In genomic region chr4:7700665-7701064, GRCh38 we compare ENCODE assay signal across 22 cellular contexts.
DNase-seq lines count a peak whose midpoint lies in the region; FAIRE-seq and TF ChIP-seq lines count a peak whose summit lies in the region.
"Had no signal": no experiment of that assay in that cellular context is flagged by ENCODE, and none has a peak within 500 bp of the region (broad histone marks: within the 10 kb centered on the region; RNA-seq: fewer than 3 reads in every experiment).

No MANE protein-coding gene starts in this region.

- no peak for FAIRE-seq in H1 (lab: Jason Lieb, UNC)
- FAIRE-seq: A204.1, D721Med, G401.6, GM12891, GM19239 had no signal

- peaks cover 83% of the 10 kb centered on the region for H3K4me1 ChIP-seq in BLaER1
- H3K4me1 ChIP-seq in BLaER1 treated with 17β-estradiol and CSF1 and Interleukin-3, amounts not matched to agents 10 nM and 100 nM = peaks cover 54 to 84% (median 72%) of the 10 kb centered on the region in 10 experiments
- H3K4me1 ChIP-seq in H1 (replicated peaks in 1 of 4; ENCODE audit: control insufficient read depth in 3 of 4, insufficient read depth in 4 of 4, low read length in 3 of 4) = peaks cover 0 to 9% (median 6%) of the 10 kb centered on the region in 4 experiments; a peak in 5 of 7 replicates
- peaks cover 4 to 16% of the 10 kb centered on the region in 2 donors for H3K4me1 ChIP-seq in neuronal stem cell (ENCODE audit: control insufficient read depth in 2 of 2, insufficient read depth in 1 of 2, low read depth in 1 of 2, low read length in 2 of 2)
- H3K4me1 ChIP-seq: BE2C had no signal

- 83% methylated on average over 9 of the region's 9 CpGs; no CpG with 5 or more reads in 1 of the 2 experiments for WGBS in H1 (ENCODE audit: extremely low coverage in 1 of 2, insufficient coverage in 1 of 2, insufficient read length in 1 of 2, insufficient replicate concordance in 2 of 2, low coverage in 1 of 2, low lambda C conversion rate in 2 of 2, missing lambda C conversion rate in 1 of 2), 2 experiments
- no CpG with 5 or more reads among the region's 9 CpGs for WGBS in neuronal stem cell (ENCODE audit: extremely low coverage in 2 of 2, insufficient read length in 2 of 2, insufficient replicate concordance in 1 of 2), 2 donors

- no peak overlapping the region for H2BK20ac ChIP-seq in H1 (ENCODE audit: low read length)

- peak overlapping the region; percentile 62; the same call in 1 of the 2 replicates for H2BK12ac ChIP-seq in H1 (ENCODE audit: low read depth, low read length)
- H2BK12ac ChIP-seq in neuronal stem cell (ENCODE audit: low read length) = no peak overlapping the region

- H4K8ac ChIP-seq in H1 (ENCODE audit: extremely low read depth, insufficient read depth, low read length) (no peak overlapping the region), neuronal stem cell (ENCODE audit: low read depth, low read length) (no peak overlapping the region)

- no peaks in the 10 kb centered on the region for H4K20me1 ChIP-seq in BLaER1
- H4K20me1 ChIP-seq in BLaER1 treated with 17β-estradiol and CSF1 and Interleukin-3, amounts not matched to agents 10 nM and 100 nM = peaks cover 0 to 15% (median 0%) of the 10 kb centered on the region in 11 experiments; a peak in 3 of 22 replicates
- no peaks in the 10 kb centered on the region for H4K20me1 ChIP-seq in H1 (replicated peaks in 1 of 2; ENCODE audit: control insufficient read depth in 1 of 2, insufficient read depth in 2 of 2, low read length in 2 of 2)

- no peaks in the 10 kb centered on the region for H3K79me2 ChIP-seq in H1 (ENCODE audit: control insufficient read depth in 1 of 2, insufficient read depth in 2 of 2, low read length in 2 of 2)

- no peaks in the 10 kb centered on the region for H3K9me3 ChIP-seq in BLaER1
- H3K9me3 ChIP-seq in BLaER1 treated with 17β-estradiol and CSF1 and Interleukin-3, amounts not matched to agents 10 nM and 100 nM (replicated peaks in 1 of 11) = no peaks in the 10 kb centered on the region
- H3K9me3 ChIP-seq in H1 (ENCODE audit: insufficient read depth in 2 of 2, low read depth in 1 of 2, low read length in 1 of 2) = no peaks in the 10 kb centered on the region
- no peaks in the 10 kb centered on the region for H3K9me3 ChIP-seq in neuronal stem cell (replicated peaks in 1 of 2; ENCODE audit: control insufficient read depth in 2 of 2, insufficient read depth in 1 of 2, low read depth in 1 of 2, low read length in 2 of 2)
- H3K9me3 ChIP-seq: BE2C, Caco-2 had no signal

- peak overlapping the region; percentile 32 for H2BK5ac ChIP-seq in H1 (ENCODE audit: low read depth, low read length)
- H2BK5ac ChIP-seq in neuronal stem cell (ENCODE audit: low read length) = no peak overlapping the region

- H2AK5ac ChIP-seq in H1 (ENCODE audit: low read depth, low read length) (no peak overlapping the region), neuronal stem cell (ENCODE audit: low read depth, low read length) (peak overlapping the region; percentile 12)

- H2BK15ac ChIP-seq in H1 (ENCODE audit: low read length) (no peak overlapping the region), neuronal stem cell (ENCODE audit: low read length) (no peak overlapping the region)

- H4K5ac ChIP-seq in H1 (ENCODE audit: insufficient read length, low read depth, low read length) = no peak overlapping the region

- TF ChIP-seq POLR2A in H1 (IDR thresholded peaks at IDR 0.05; ENCODE audit: control extremely low read depth in 1 of 2, low read depth in 2 of 2, low read length in 2 of 2) = no peak

- H4K91ac ChIP-seq in H1 (replicated peaks; ENCODE audit: insufficient read length, low read length) (peak overlapping the region; percentile 12), neuronal stem cell (ENCODE audit: low read depth, low read length, poor library complexity) (peak overlapping the region; percentile 0)

- H3K18ac ChIP-seq in H1 (ENCODE audit: extremely low read depth, low read length) (peak overlapping the region; percentile 15), neuronal stem cell (ENCODE audit: low read length) (no peak overlapping the region)

- H3K56ac ChIP-seq in H1 (replicated peaks; ENCODE audit: insufficient read length, low read depth, low read length) = no peak overlapping the region

- H2AFZ ChIP-seq in H1 (ENCODE audit: low read length) = no peak overlapping the region
- no peak overlapping the region for H2AFZ ChIP-seq in neuronal stem cell (ENCODE audit: low read length)

- H3K23me2 ChIP-seq in H1 (ENCODE audit: low read depth, low read length) = peaks cover 2% of the 10 kb centered on the region; the same call in 1 of the 2 replicates

- H3K79me1 ChIP-seq in H1 (ENCODE audit: low read depth, low read length) = no peaks in the 10 kb centered on the region
- no peaks in the 10 kb centered on the region for H3K79me1 ChIP-seq in neuronal stem cell (ENCODE audit: low read depth, low read length)

- no peak for TF ChIP-seq RAD21 in H1 (IDR thresholded peaks at IDR 0.05 in 1 of 2, conservative IDR thresholded peaks at IDR 0.05 in 1 of 2; ENCODE audit: low read depth in 2 of 2, low read length in 2 of 2)

- no peak overlapping the region for H3K4ac ChIP-seq in H1 (replicated peaks; ENCODE audit: insufficient read length, low read depth, low read length)
- no peak overlapping the region for H3K4ac ChIP-seq in neuronal stem cell (ENCODE audit: low read length)

- no peak for TF ChIP-seq CTCF in H1 (IDR thresholded peaks at IDR 0.05; ENCODE audit: control extremely low read depth in 1 of 3, insufficient read depth in 1 of 3, low read depth in 1 of 3, low read length in 3 of 3)

- H2BK120ac ChIP-seq in H1 (replicated peaks; ENCODE audit: low read depth, low read length) (no peak overlapping the region), neuronal stem cell (ENCODE audit: low read depth, low read length) (no peak overlapping the region)

- H3K36me3 ChIP-seq in BLaER1 (peaks cover 4% of the 10 kb centered on the region; the same call in 1 of the 2 replicates), H1 (ENCODE audit: control insufficient read depth in 2 of 4, insufficient read depth in 4 of 4, low read length in 3 of 4) (no peaks in the 10 kb centered on the region), neuronal stem cell (replicated peaks in 1 of 2; ENCODE audit: control insufficient read depth in 2 of 2, insufficient read depth in 2 of 2, low read length in 2 of 2) (no peaks in the 10 kb centered on the region)
- H3K36me3 ChIP-seq in BLaER1 treated with 17β-estradiol and CSF1 and Interleukin-3, amounts not matched to agents 10 nM and 100 nM = no peaks in the 10 kb centered on the region
- H3K36me3 ChIP-seq: BE2C had no signal

- H3K27me3 ChIP-seq in BLaER1 (no peaks in the 10 kb centered on the region), H1 (replicated peaks in 1 of 4; ENCODE audit: control insufficient read depth in 3 of 4, extremely low read depth in 1 of 4, insufficient read depth in 3 of 4, low read length in 3 of 4) (no peaks in the 10 kb centered on the region), neuronal stem cell (ENCODE audit: control insufficient read depth in 3 of 3, insufficient read depth in 3 of 3, low read depth in 1 of 3, low read length in 3 of 3) (peaks cover 0 to 13% (median 0%) of the 10 kb centered on the region in 3 experiments)
- H3K27me3 ChIP-seq in BLaER1 treated with 17β-estradiol and CSF1 and Interleukin-3, amounts not matched to agents 10 nM and 100 nM = no peaks in the 10 kb centered on the region
- H3K27me3 ChIP-seq: BE2C had no signal

- H3K27ac ChIP-seq in BLaER1 (no peak overlapping the region), H1 (ENCODE audit: low read depth, low read length) (no peak overlapping the region), neuronal stem cell (replicated peaks; ENCODE audit: low read length) (no peak overlapping the region)
- H3K27ac ChIP-seq in BLaER1 treated with 17β-estradiol and CSF1 and Interleukin-3, amounts not matched to agents 10 nM and 100 nM = no peak overlapping the region

- H3K9ac ChIP-seq in BLaER1 (no peak overlapping the region), H1 (replicated peaks in 1 of 4; ENCODE audit: extremely low read depth in 1 of 4, low read depth in 3 of 4, low read length in 3 of 4) (no peak overlapping the region), neuronal stem cell (ENCODE audit: low read depth, low read length, poor library complexity) (no peak overlapping the region)
- H3K9ac ChIP-seq in BLaER1 treated with 17β-estradiol and CSF1 and Interleukin-3, amounts not matched to agents 10 nM and 100 nM = no peak overlapping the region

- no peak for DNase-seq in H1 (ENCODE audit: low read depth in 1 of 2, low spot score in 2 of 2)
- no peak for DNase-seq in neuronal stem cell (ENCODE audit: low spot score)
- DNase-seq in mesenteric fat pad (ENCODE audit: low spot score) = no peak
- no peak for DNase-seq in SIG-M5 treated with dmso at 0.1 percent for 504 hours (lab: John Stamatoyannopoulos, UW; ENCODE audit: unreplicated experiment)
- no peak for DNase-seq in NAMALWA (ENCODE audit: low spot score)
- DNase-seq: 8988T; ACHN; BE2C; C1 segment of cervical spinal cord; Caco-2; Calu3; CD4-positive, alpha-beta memory T cell; CD4-positive, CD25-positive, alpha-beta regulatory T cell; DMS79 treated with DMSO at 0.1 percent for 48 hours; GF-D8 had no signal

- CTCF ChIA-PET in H1 (lab: Charles Lee; ENCODE audit: partially characterized antibody) = interaction anchor here (0.6 to 0.8 kb wide), 2 partner anchors 9 to 149 kb away, joined by 3 read pairs; no protein-coding TSS in a partner anchor

- H3K4me2 ChIP-seq in BLaER1 (peak overlapping the region; percentile 55), H1 (ENCODE audit: insufficient read depth in 1 of 2, low read depth in 2 of 2, low read length in 2 of 2) (no peak overlapping the region), neuronal stem cell (ENCODE audit: insufficient read depth, low read length, poor library complexity, severe bottlenecking) (no peak overlapping the region)
- peak overlapping the region in 9 of 11 experiments; percentile 4 to 72 (median 65); a peak in 12 of 22 replicates for H3K4me2 ChIP-seq in BLaER1 treated with 17β-estradiol and CSF1 and Interleukin-3, amounts not matched to agents 10 nM and 100 nM

- H3K4me3 ChIP-seq in BLaER1 = no peak overlapping the region
- no peak overlapping the region for H3K4me3 ChIP-seq in BLaER1 treated with 17β-estradiol and CSF1 and Interleukin-3, amounts not matched to agents 10 nM and 100 nM
- H3K4me3 ChIP-seq in H1 (ENCODE audit: extremely low read depth in 1 of 4, insufficient read depth in 2 of 4, low read depth in 3 of 4, low read length in 4 of 4) = no peak overlapping the region
- H3K4me3 ChIP-seq in neuronal stem cell (ENCODE audit: low read length in 2 of 2) = no peak overlapping the region

- TF ChIP-seq EP300 in H1 (IDR thresholded peaks at IDR 0.05; ENCODE audit: borderline replicate concordance in 1 of 2, low read depth in 2 of 2, low read length in 2 of 2) = no peak

- H3K23ac ChIP-seq in H1 (ENCODE audit: insufficient read length) = no peak overlapping the region
- no peak overlapping the region for H3K23ac ChIP-seq in neuronal stem cell (ENCODE audit: low read depth, low read length, poor library complexity)

- H3K14ac ChIP-seq in H1 (ENCODE audit: insufficient read length) (no peak overlapping the region), neuronal stem cell (ENCODE audit: low read length) (no peak overlapping the region)

- POLR2A ChIA-PET in H1 (lab: Charles Lee; ENCODE audit: partially characterized antibody) = no interaction called here

TF ChIP-seq in H1, 55 proteins besides CTCF, POLR2A, EP300 and RAD21 (continues in another document):
- TF ChIP-seq NANOG (IDR thresholded peaks at IDR 0.05; ENCODE audit: insufficient read depth, low read depth, low read length, poor library complexity, severe bottlenecking) = no peak

Comparison
In these comparisons a context has a peak if more than half of its experiments do, and no peak if none do; other contexts are left out.
1. H3K4me2 ChIP-seq: peak in BLaER1 (single experiment) and BLaER1 treated with 17β-estradiol and CSF1 and Interleukin-3, amounts not matched to agents 10 nM and 100 nM (9 of 11); none in H1 (0 of 2) and neuronal stem cell (single experiment).